Comparison of ENCODE assay signal across 21 cellular contexts in genomic region chr7:30738026-30738915, GRCh38. TPM values are rescaled to one million over a fixed set of nuclear protein-coding genes. Genes with fewer than 3 reads are reported as not detected.
DNase-seq lines count a peak whose midpoint lies in the region; ATAC-seq and FAIRE-seq lines count a peak whose summit lies in the region.
"Had no signal": no experiment of that assay in that cellular context is flagged by ENCODE, and none has a peak within 500 bp of the region (broad histone marks: within the 10 kb centered on the region; RNA-seq: fewer than 3 reads in every experiment).

No MANE protein-coding gene starts in this region.

- intact Hi-C loops in activated CD4-positive, alpha-beta T cell treated with anti-CD3 and anti-CD28 coated beads, Interleukin-2, amount 10 ng/mL, durations not matched to agents 24 days and 14 days (cut with micrococcal nuclease) = loop anchor here (1.0 kb wide), 1 partner anchor 11 kb away; no protein-coding TSS in a partner anchor
- intact Hi-C loops in activated T-helper 2 cell treated with anti-CD3 and anti-CD28 coated beads, Interferon-gamma antibody, Interleukin-2, Interleukin-4, amounts not matched to agents 10 μg/mL and 5 μg/mL and 100 μg/mL, durations not matched to agents 14 hours and 24 hours and 36 hours (cut with micrococcal nuclease) = no loop called here

- peak; percentile 64 for DNase-seq in activated CD4-positive, alpha-beta T cell treated with anti-CD3 and anti-CD28 coated beads, Interleukin-2, amount 10 ng/mL, durations not matched to agents 24 days and 14 days
- no peak for DNase-seq in activated CD4-positive, alpha-beta T cell treated with anti-CD3 and anti-CD28 coated beads, Interleukin-2, amount 50 U/mL, for 48 hours
- DNase-seq in GM18507 (ENCODE audit: extremely low spot score, insufficient read length, low read depth) = no peak
- DNase-seq in activated T-helper 2 cell treated with anti-CD3 and anti-CD28 coated beads, Interferon-gamma antibody, Interleukin-2, Interleukin-4, amounts not matched to agents 10 μg/mL and 5 μg/mL and 100 μg/mL, durations not matched to agents 14 hours and 24 hours and 36 hours (ENCODE audit: low spot score) = no peak
- peak in 3 of 10 donors; percentile 35 to 50 (median 40) for DNase-seq in naive thymus-derived CD8-positive, alpha-beta T cell
- DNase-seq in AG08395 (ENCODE audit: low spot score) = no peak
- DNase-seq in HAP-1 (ENCODE audit: low spot score in 2 of 2) = no peak
- DNase-seq: activated B cell treated with CpG ODN at 0.5 μM for 24 hours, colonic mucosa, DMS79, hippocampal formation, mesenchymal stem cell, NCI-H1417 treated with DMSO at 0.1 percent for 48 hours, NCI-H2171, NCI-H69 had no signal

- H3K36me3 ChIP-seq in HAP-1 (replicated peaks) = no peaks in the 10 kb centered on the region
- H3K36me3 ChIP-seq: colonic mucosa, prostate gland had no signal

- no peaks in the 10 kb centered on the region for H3K4me1 ChIP-seq in HAP-1
- H3K4me1 ChIP-seq: colonic mucosa, prostate gland had no signal

- POLR2A ChIA-PET in naive thymus-derived CD8-positive, alpha-beta T cell (lab: Charles Lee) = interaction anchor here (1.3 to 9.6 kb wide), 5 partner anchors 11 to 144 kb away, joined by 3 to 199 read pairs (median 7); partner anchors contain the start of genes CRHR2 and GARS1

- H3K27me3 Mint-ChIP-seq in activated CD4-positive, alpha-beta T cell treated with anti-CD3 and anti-CD28 coated beads, Interleukin-2, amount 10 ng/mL, durations not matched to agents 24 days and 14 days = peaks cover 3% of the 10 kb centered on the region
- no peaks in the 10 kb centered on the region for H3K27me3 Mint-ChIP-seq in activated T-helper 2 cell treated with anti-CD3 and anti-CD28 coated beads, Interferon-gamma antibody, Interleukin-2, Interleukin-4, amounts not matched to agents 10 μg/mL and 5 μg/mL and 100 μg/mL, durations not matched to agents 14 hours and 24 hours and 36 hours (ENCODE audit: low read depth)
- H3K27me3 Mint-ChIP-seq in naive thymus-derived CD8-positive, alpha-beta T cell = no peaks in the 10 kb centered on the region

- no peak overlapping the region for H3K4me3 ChIP-seq in HAP-1
- H3K4me3 ChIP-seq: colonic mucosa, prostate gland had no signal

- peak; percentile 47 for FAIRE-seq in GM18507 (lab: Jason Lieb, UNC)
- FAIRE-seq: A204.1, HTR-8/SVneo had no signal

- in situ Hi-C loops in HAP-1 (cut with MboI; ENCODE audit: low sequenced_read_pairs) = no loop called here

- ATAC-seq in naive thymus-derived CD8-positive, alpha-beta T cell = peak; percentile 72 to 81
- ATAC-seq in GM19324 (IDR thresholded peaks at IDR 0.05; ENCODE audit: low FRiP score, unreplicated experiment) = no peak

- no peaks in the 10 kb centered on the region for H3K36me3 Mint-ChIP-seq in activated CD4-positive, alpha-beta T cell treated with anti-CD3 and anti-CD28 coated beads, Interleukin-2, amount 10 ng/mL, durations not matched to agents 24 days and 14 days (ENCODE audit: low read depth)
- H3K36me3 Mint-ChIP-seq in activated T-helper 2 cell treated with anti-CD3 and anti-CD28 coated beads, Interferon-gamma antibody, Interleukin-2, Interleukin-4, amounts not matched to agents 10 μg/mL and 5 μg/mL and 100 μg/mL, durations not matched to agents 14 hours and 24 hours and 36 hours (ENCODE audit: low read depth) = no peaks in the 10 kb centered on the region
- no peaks in the 10 kb centered on the region for H3K36me3 Mint-ChIP-seq in naive thymus-derived CD8-positive, alpha-beta T cell

- H3K27ac Mint-ChIP-seq in activated CD4-positive, alpha-beta T cell treated with anti-CD3 and anti-CD28 coated beads, Interleukin-2, amount 10 ng/mL, durations not matched to agents 24 days and 14 days = peak overlapping the region; percentile 77
- peak overlapping the region; percentile 35 for H3K27ac Mint-ChIP-seq in activated T-helper 2 cell treated with anti-CD3 and anti-CD28 coated beads, Interferon-gamma antibody, Interleukin-2, Interleukin-4, amounts not matched to agents 10 μg/mL and 5 μg/mL and 100 μg/mL, durations not matched to agents 14 hours and 24 hours and 36 hours
- H3K27ac Mint-ChIP-seq in naive thymus-derived CD8-positive, alpha-beta T cell = peak overlapping the region; percentile 89 to 97 (median 94)
- H3K27ac Mint-ChIP-seq: activated B cell treated with CpG ODN at 0.5 μM for 24 hours had no signal

- peaks cover 4% of the 10 kb centered on the region for H3K9me3 Mint-ChIP-seq in activated CD4-positive, alpha-beta T cell treated with anti-CD3 and anti-CD28 coated beads, Interleukin-2, amount 10 ng/mL, durations not matched to agents 24 days and 14 days
- H3K9me3 Mint-ChIP-seq in activated T-helper 2 cell treated with anti-CD3 and anti-CD28 coated beads, Interferon-gamma antibody, Interleukin-2, Interleukin-4, amounts not matched to agents 10 μg/mL and 5 μg/mL and 100 μg/mL, durations not matched to agents 14 hours and 24 hours and 36 hours = no peaks in the 10 kb centered on the region
- H3K9me3 Mint-ChIP-seq in naive thymus-derived CD8-positive, alpha-beta T cell = no peaks in the 10 kb centered on the region
- H3K9me3 Mint-ChIP-seq: activated B cell treated with CpG ODN at 0.5 μM for 24 hours had no signal

- H3K27me3 ChIP-seq in HAP-1 (ENCODE audit: low read depth) = peaks cover 4% of the 10 kb centered on the region; the same call in 1 of the 2 replicates
- H3K27me3 ChIP-seq: colonic mucosa had no signal

- H3K4me1 Mint-ChIP-seq in activated CD4-positive, alpha-beta T cell treated with anti-CD3 and anti-CD28 coated beads, Interleukin-2, amount 10 ng/mL, durations not matched to agents 24 days and 14 days = peaks cover 19% of the 10 kb centered on the region
- H3K4me1 Mint-ChIP-seq in activated T-helper 2 cell treated with anti-CD3 and anti-CD28 coated beads, Interferon-gamma antibody, Interleukin-2, Interleukin-4, amounts not matched to agents 10 μg/mL and 5 μg/mL and 100 μg/mL, durations not matched to agents 14 hours and 24 hours and 36 hours (ENCODE audit: low read depth) = peaks cover 18% of the 10 kb centered on the region
- H3K4me1 Mint-ChIP-seq in naive thymus-derived CD8-positive, alpha-beta T cell = peaks cover 19 to 59% (median 45%) of the 10 kb centered on the region in 4 donors

- peak overlapping the region; percentile 39 for H3K4me3 Mint-ChIP-seq in activated CD4-positive, alpha-beta T cell treated with anti-CD3 and anti-CD28 coated beads, Interleukin-2, amount 10 ng/mL, durations not matched to agents 24 days and 14 days
- no peak overlapping the region for H3K4me3 Mint-ChIP-seq in activated T-helper 2 cell treated with anti-CD3 and anti-CD28 coated beads, Interferon-gamma antibody, Interleukin-2, Interleukin-4, amounts not matched to agents 10 μg/mL and 5 μg/mL and 100 μg/mL, durations not matched to agents 14 hours and 24 hours and 36 hours (ENCODE audit: low read depth)
- peak overlapping the region; percentile 20 to 79 (median 70) for H3K4me3 Mint-ChIP-seq in naive thymus-derived CD8-positive, alpha-beta T cell
- H3K4me3 Mint-ChIP-seq: activated B cell treated with CpG ODN at 0.5 μM for 24 hours had no signal

- H3K9me3 ChIP-seq in HAP-1 = no peaks in the 10 kb centered on the region
- H3K9me3 ChIP-seq: colonic mucosa, prostate gland had no signal

RNA-seq across cellular contexts. Expression of gene INMT, which starts 13.7 kb away (rescaled TPM):
- total RNA-seq in activated CD4-positive, alpha-beta T cell treated with anti-CD3 and anti-CD28 coated beads, Interleukin-2, amount 10 ng/mL, durations not matched to agents 24 days and 14 days = not detected in 2 replicates
- not detected in 2 replicates for total RNA-seq in activated T-helper 2 cell treated with anti-CD3 and anti-CD28 coated beads, Interferon-gamma antibody, Interleukin-2, Interleukin-4, amounts not matched to agents 10 μg/mL and 5 μg/mL and 100 μg/mL, durations not matched to agents 14 hours and 24 hours and 36 hours
- under 1 TPM; 0.52 to 0.77 TPM for total RNA-seq in naive thymus-derived CD8-positive, alpha-beta T cell
- polyA plus RNA-seq in naive thymus-derived CD8-positive, alpha-beta T cell = not detected
- total RNA-seq: kidney epithelial cell had no signal

RNA-seq across cellular contexts. Expression of gene MINDY4, which starts 32.9 kb away (rescaled TPM):
- 1.2 and 1.3 TPM in 2 replicates for total RNA-seq in activated CD4-positive, alpha-beta T cell treated with anti-CD3 and anti-CD28 coated beads, Interleukin-2, amount 10 ng/mL, durations not matched to agents 24 days and 14 days
- total RNA-seq in activated T-helper 2 cell treated with anti-CD3 and anti-CD28 coated beads, Interferon-gamma antibody, Interleukin-2, Interleukin-4, amounts not matched to agents 10 μg/mL and 5 μg/mL and 100 μg/mL, durations not matched to agents 14 hours and 24 hours and 36 hours = 1.3 and 1.4 TPM in 2 replicates
- 1 to 10 TPM in 1 of 2 experiments, under 1 TPM in 1; 0.94 to 1.5 TPM for total RNA-seq in naive thymus-derived CD8-positive, alpha-beta T cell
- under 1 TPM; 0.44 to 0.84 (median 0.81) TPM for polyA plus RNA-seq in naive thymus-derived CD8-positive, alpha-beta T cell

RNA-seq across cellular contexts. Expression of gene CRHR2, which starts 56.0 kb away (rescaled TPM):
- total RNA-seq in activated CD4-positive, alpha-beta T cell treated with anti-CD3 and anti-CD28 coated beads, Interleukin-2, amount 10 ng/mL, durations not matched to agents 24 days and 14 days = not detected in 2 replicates
- total RNA-seq in activated T-helper 2 cell treated with anti-CD3 and anti-CD28 coated beads, Interferon-gamma antibody, Interleukin-2, Interleukin-4, amounts not matched to agents 10 μg/mL and 5 μg/mL and 100 μg/mL, durations not matched to agents 14 hours and 24 hours and 36 hours = not detected in 2 replicates
- not detected for total RNA-seq in naive thymus-derived CD8-positive, alpha-beta T cell
- polyA plus RNA-seq in naive thymus-derived CD8-positive, alpha-beta T cell = under 1 TPM in 1 of 3 donors, not detected in 2; 0.06 TPM
- total RNA-seq: activated B cell treated with CpG ODN at 0.5 μM for 24 hours, kidney epithelial cell, OCI-LY7 had no signal

Comparison
In these comparisons a context has a peak if more than half of its experiments do, and no peak if none do; other contexts are left out.
1. H3K27ac Mint-ChIP-seq: peak in every context shown above with its lines; median percentile 94 in naive thymus-derived CD8-positive, alpha-beta T cell; 77 in activated CD4-positive, alpha-beta T cell treated with anti-CD3 and anti-CD28 coated beads, Interleukin-2, amount 10 ng/mL, durations not matched to agents 24 days and 14 days; 35 in activated T-helper 2 cell treated with anti-CD3 and anti-CD28 coated beads, Interferon-gamma antibody, Interleukin-2, Interleukin-4, amounts not matched to agents 10 μg/mL and 5 μg/mL and 100 μg/mL, durations not matched to agents 14 hours and 24 hours and 36 hours.